In genomic region chr14:96065661-96066459, GRCh38 we compare ENCODE assay signal across 20 cellular contexts. TPM values are rescaled to one million over a fixed set of nuclear protein-coding genes. Genes with fewer than 3 reads are reported as not detected.
DNase-seq lines count a peak whose midpoint lies in the region; ATAC-seq and TF ChIP-seq lines count a peak whose summit lies in the region.
"Had no signal": no experiment of that assay in that cellular context is flagged by ENCODE, and none has a peak within 500 bp of the region (broad histone marks: within the 10 kb centered on the region; RNA-seq: fewer than 3 reads in every experiment).

No MANE protein-coding gene starts in this region.

- H2BK12ac ChIP-seq in neuronal stem cell (ENCODE audit: low read length) = no peak overlapping the region

- H3K4me2 ChIP-seq in neuronal stem cell (ENCODE audit: insufficient read depth, low read length, poor library complexity, severe bottlenecking) = no peak overlapping the region

- H3K18ac ChIP-seq in neuronal stem cell (ENCODE audit: low read length) = no peak overlapping the region

- H3K23ac ChIP-seq in neuronal stem cell (ENCODE audit: low read depth, low read length, poor library complexity) = no peak overlapping the region

- H2BK120ac ChIP-seq in neuronal stem cell (ENCODE audit: low read depth, low read length) = no peak overlapping the region

- no peak overlapping the region for H2AFZ ChIP-seq in neuronal stem cell (ENCODE audit: low read length)
- H2AFZ ChIP-seq: parathyroid adenoma had no signal

- no peak overlapping the region for H3K9ac ChIP-seq in neuronal stem cell (ENCODE audit: low read depth, low read length, poor library complexity)
- H3K9ac ChIP-seq: parathyroid adenoma had no signal

- H3K4me3 ChIP-seq in GM12865 (ENCODE audit: low read depth, low read length) = no peak overlapping the region
- H3K4me3 ChIP-seq in dorsolateral prefrontal cortex = no peak overlapping the region
- H3K4me3 ChIP-seq in neuronal stem cell (ENCODE audit: low read length in 2 of 2) = no peak overlapping the region
- H3K4me3 ChIP-seq: breast epithelium, transverse colon had no signal

- H2BK5ac ChIP-seq in neuronal stem cell (ENCODE audit: low read length) = peak overlapping the region; percentile 43

- no peaks in the 10 kb centered on the region for H3K27me3 ChIP-seq in dorsolateral prefrontal cortex
- H3K27me3 ChIP-seq in neuronal stem cell (ENCODE audit: control insufficient read depth in 3 of 3, insufficient read depth in 3 of 3, low read depth in 1 of 3, low read length in 3 of 3) = no peaks in the 10 kb centered on the region
- H3K27me3 ChIP-seq: breast epithelium, transverse colon had no signal

- peaks cover 4 to 6% of the 10 kb centered on the region in 2 donors for H3K4me1 ChIP-seq in neuronal stem cell (ENCODE audit: control insufficient read depth in 2 of 2, insufficient read depth in 1 of 2, low read depth in 1 of 2, low read length in 2 of 2)
- H3K4me1 ChIP-seq: breast epithelium, parathyroid adenoma, transverse colon had no signal

- ATAC-seq in HG03280 (IDR thresholded peaks at IDR 0.05; ENCODE audit: unreplicated experiment) = no peak
- ATAC-seq: left cardiac atrium; stimulated activated effector memory CD8-positive, alpha-beta T cell treated with anti-CD3 and anti-CD28 coated beads, Interleukin-12 subunit alpha, Interleukin-12 subunit beta, amount 100 ng/mL, for 72 hours had no signal

- no peak overlapping the region for H4K91ac ChIP-seq in neuronal stem cell (ENCODE audit: low read depth, low read length, poor library complexity)

- no peaks in the 10 kb centered on the region for H3K9me3 ChIP-seq in neuronal stem cell (replicated peaks in 1 of 2; ENCODE audit: control insufficient read depth in 2 of 2, insufficient read depth in 1 of 2, low read depth in 1 of 2, low read length in 2 of 2)
- H3K9me3 ChIP-seq: breast epithelium, transverse colon had no signal

- DNase-seq in GM12865 (ENCODE audit: low read depth) (peak; percentile 54), NCI-H69 (lab: John Stamatoyannopoulos, UW) (peak; percentile 49), dorsolateral prefrontal cortex (peak in 1 of 10 donors; percentile 47), neuronal stem cell (ENCODE audit: low spot score) (no peak), ureter (ENCODE audit: low spot score) (no peak), MV-4-11 (lab: John Stamatoyannopoulos, UW) (no peak), COLO668 (lab: John Stamatoyannopoulos, UW; ENCODE audit: unreplicated experiment) (no peak)
- DNase-seq: activated CD8-positive, alpha-beta memory T cell treated with anti-CD3 and anti-CD28 coated beads, Interleukin-2, amount 50 U/mL, for 48 hours; effector CD4-positive, alpha-beta T cell; IMR-90; left cardiac atrium; NCI-H1048; NCI-H345; SIG-M5; small intestine; transverse colon had no signal

- no peak overlapping the region for H3K14ac ChIP-seq in neuronal stem cell (ENCODE audit: low read length)

- peak overlapping the region in 49 of 59 donors; percentile 10 to 91 (median 65) for H3K27ac ChIP-seq in dorsolateral prefrontal cortex
- H3K27ac ChIP-seq in neuronal stem cell (replicated peaks; ENCODE audit: low read length) = no peak overlapping the region
- H3K27ac ChIP-seq: breast epithelium, parathyroid adenoma, transverse colon had no signal

- H3K79me1 ChIP-seq in neuronal stem cell (ENCODE audit: low read depth, low read length) = no peaks in the 10 kb centered on the region

- intact Hi-C loops in dorsolateral prefrontal cortex (cut with DNase I) = no loop called here

- H2BK15ac ChIP-seq in neuronal stem cell (ENCODE audit: low read length) = no peak overlapping the region

- no peak overlapping the region for H3K4ac ChIP-seq in neuronal stem cell (ENCODE audit: low read length)

- H2AK5ac ChIP-seq in neuronal stem cell (ENCODE audit: low read depth, low read length) = no peak overlapping the region

- no CpG with 5 or more reads among the region's 11 CpGs for WGBS in neuronal stem cell (ENCODE audit: extremely low coverage in 2 of 2, insufficient read length in 2 of 2, insufficient replicate concordance in 1 of 2), 2 donors

- H3K36me3 ChIP-seq in neuronal stem cell (replicated peaks in 1 of 2; ENCODE audit: control insufficient read depth in 2 of 2, insufficient read depth in 2 of 2, low read length in 2 of 2) = peaks cover 0 to 23% of the 10 kb centered on the region in 2 donors
- H3K36me3 ChIP-seq: breast epithelium, transverse colon had no signal

- TF ChIP-seq CTCF in GM12865 (IDR thresholded peaks at IDR 0.05; ENCODE audit: insufficient read depth, low read depth, low read length, missing control alignments) = no peak
- TF ChIP-seq CTCF in dorsolateral prefrontal cortex (IDR thresholded peaks at IDR 0.05 in 54 of 56, conservative IDR thresholded peaks at IDR 0.05 in 2 of 56; ENCODE audit: low read depth in 1 of 56, partially characterized antibody in 56 of 56) = no peak

- no peak overlapping the region for H4K8ac ChIP-seq in neuronal stem cell (ENCODE audit: low read depth, low read length)

RNA-seq across cellular contexts. Expression of gene C14orf132, which starts 26.7 kb away (rescaled TPM):
- 100 to 1,000 TPM in 116 of 120 experiments, 10 to 100 TPM in 4; 92.3 to 230 (median 143) TPM for total RNA-seq in dorsolateral prefrontal cortex
- 4.9 TPM for polyA plus RNA-seq in neuronal stem cell (2013, experiment 1 of 2)
- polyA plus RNA-seq in neuronal stem cell (2013, experiment 2 of 2) = 4.3 TPM
- 6.7 TPM for total RNA-seq in ureter

Comparison
In these comparisons a context has a peak if more than half of its experiments do, and no peak if none do; other contexts are left out.
1. DNase-seq: peak in GM12865 (single experiment) and NCI-H69 (single experiment); none in neuronal stem cell (single experiment), ureter (single experiment), MV-4-11 (single experiment) and COLO668 (single experiment).
2. RNA of gene C14orf132, which starts 26.7 kb away (total RNA-seq): 92.3 to 230 TPM in dorsolateral prefrontal cortex; 6.7 TPM in ureter (single experiment); every median in the first group is over 10 times any median in the second.